In genomic region chr7:37943905-37944736, GRCh38 we compare ENCODE assay signal across 1 cellular context.
TF ChIP-seq lines count a peak whose summit lies in the region.

No MANE protein-coding gene starts in this region.

TF ChIP-seq in SK-N-SH, 30 proteins besides CTCF, POLR2A, EP300 and RAD21 (continued from another document):
- TF ChIP-seq, protein P1, sequence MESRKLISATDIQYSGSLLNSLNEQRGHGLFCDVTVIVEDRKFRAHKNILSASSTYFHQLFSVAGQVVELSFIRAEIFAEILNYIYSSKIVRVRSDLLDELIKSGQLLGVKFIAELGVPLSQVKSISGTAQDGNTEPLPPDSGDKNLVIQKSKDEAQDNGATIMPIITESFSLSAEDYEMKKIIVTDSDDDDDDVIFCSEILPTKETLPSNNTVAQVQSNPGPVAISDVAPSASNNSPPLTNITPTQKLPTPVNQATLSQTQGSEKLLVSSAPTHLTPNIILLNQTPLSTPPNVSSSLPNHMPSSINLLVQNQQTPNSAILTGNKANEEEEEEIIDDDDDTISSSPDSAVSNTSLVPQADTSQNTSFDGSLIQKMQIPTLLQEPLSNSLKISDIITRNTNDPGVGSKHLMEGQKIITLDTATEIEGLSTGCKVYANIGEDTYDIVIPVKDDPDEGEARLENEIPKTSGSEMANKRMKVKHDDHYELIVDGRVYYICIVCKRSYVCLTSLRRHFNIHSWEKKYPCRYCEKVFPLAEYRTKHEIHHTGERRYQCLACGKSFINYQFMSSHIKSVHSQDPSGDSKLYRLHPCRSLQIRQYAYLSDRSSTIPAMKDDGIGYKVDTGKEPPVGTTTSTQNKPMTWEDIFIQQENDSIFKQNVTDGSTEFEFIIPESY (IDR thresholded peaks at IDR 0.05; ENCODE audit: borderline replicate concordance, low read depth) = no peak
- no peak for TF ChIP-seq SIN3A (IDR thresholded peaks at IDR 0.05; ENCODE audit: borderline replicate concordance, low read depth, low read length)
- no peak for TF ChIP-seq EZH2phosphoT487 (IDR thresholded peaks at IDR 0.05; ENCODE audit: borderline replicate concordance, low read depth)
- no peak for TF ChIP-seq NRF1 (IDR thresholded peaks at IDR 0.05; ENCODE audit: low read depth, low read length)
- no peak for TF ChIP-seq MEF2A (IDR thresholded peaks at IDR 0.05; ENCODE audit: borderline replicate concordance, low read depth)
